Comparison of ENCODE assay signal across 7 cellular contexts in the genomic region with DNA sequence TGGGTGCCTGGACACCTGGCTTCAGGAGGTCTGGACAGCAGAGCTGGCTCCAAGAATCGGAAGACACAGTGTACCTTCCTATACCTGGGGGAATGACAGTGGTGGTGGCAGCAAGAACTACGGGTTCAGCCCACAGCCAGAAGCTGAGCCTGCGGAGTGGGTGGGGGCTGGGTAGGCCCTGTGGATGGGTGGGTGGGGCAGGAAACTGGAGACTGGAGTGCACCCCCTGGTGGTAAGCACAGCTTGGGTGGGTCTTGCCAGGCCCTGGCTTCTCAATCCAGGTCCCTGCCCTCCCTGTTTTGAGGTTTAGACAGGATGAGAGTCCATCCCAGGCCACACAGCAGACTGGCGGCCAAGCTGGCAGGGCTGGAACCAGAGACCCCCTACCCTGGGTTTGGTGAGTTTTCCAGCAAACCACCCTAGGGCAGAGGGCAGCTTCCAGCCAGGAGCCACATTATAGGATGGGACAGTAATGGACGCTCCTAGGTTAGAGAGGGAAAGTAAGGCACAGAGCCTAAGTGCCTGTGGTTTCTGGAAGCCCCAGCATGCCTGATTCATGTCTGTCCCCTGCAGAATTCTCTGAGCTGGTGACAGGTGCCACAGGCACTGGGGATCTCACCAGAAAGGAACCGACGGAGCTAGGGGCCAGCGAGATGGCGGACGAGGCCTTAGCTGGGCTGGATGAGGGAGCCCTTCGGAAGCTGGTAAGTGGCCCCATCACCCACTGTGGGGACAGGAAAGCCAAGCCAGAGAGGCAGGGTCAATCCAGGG. TPM values are rescaled to one million over a fixed set of nuclear protein-coding genes. Genes with fewer than 3 reads are reported as not detected.
A peak's percentile ranks its signal among the peaks of the same experiment; 100 is the strongest.
DNase-seq lines count a peak whose midpoint lies in the region; ATAC-seq and TF ChIP-seq lines count a peak whose summit lies in the region.

No MANE protein-coding gene starts in this region.

- no peak for TF ChIP-seq POLR2A in sigmoid colon (IDR thresholded peaks at IDR 0.05)

- no peaks in the 10 kb centered on the region for H3K27me3 ChIP-seq in sigmoid colon

- no peaks in the 10 kb centered on the region for H3K9me3 ChIP-seq in sigmoid colon

- TF ChIP-seq EP300 in sigmoid colon (IDR thresholded peaks at IDR 0.05) = no peak

- ATAC-seq in Right ventricle myocardium superior (ENCODE audit: poor library complexity) (no peak), HG03520 (IDR thresholded peaks at IDR 0.05; ENCODE audit: unreplicated experiment) (no peak), GM21723 (IDR thresholded peaks at IDR 0.05; ENCODE audit: unreplicated experiment) (no peak)

- H3K4me3 ChIP-seq in sigmoid colon = peak overlapping the region; percentile 67 to 82 (median 80)

- H3K4me1 ChIP-seq in sigmoid colon = peaks cover 0 to 66% (median 63%) of the 10 kb centered on the region in 4 donors

- peak overlapping the region; percentile 96 to 100 (median 99) for H3K27ac ChIP-seq in sigmoid colon

- WGBS in sigmoid colon, 2 donors = 38 to 62% methylated on average over 11 of the region's 11 CpGs

- DNase-seq in NCI-H82 (lab: John Stamatoyannopoulos, UW) = peak; percentile 77
- DNase-seq in activated effector memory CD4-positive, alpha-beta T cell treated with anti-CD3 and anti-CD28 coated beads, Interleukin-2, amount 50 U/mL, for 16 hours = peak; percentile 79
- DNase-seq in Right ventricle myocardium superior = peak; percentile 81
- DNase-seq in sigmoid colon = peak; percentile 94

- intact Hi-C loops in Right ventricle myocardium superior (cut with DNase I) (loop anchor here (2.0 to 5.0 kb wide), 3 partner anchors 35 to 135 kb away; partner anchors contain the start of genes MORC2 and TUG1), sigmoid colon (cut with DNase I) (loop anchor here (1.0 kb wide), 3 partner anchors 27 to 135 kb away; no protein-coding TSS in a partner anchor)

- peaks cover 1 to 5% (median 3%) of the 10 kb centered on the region in 4 donors for H3K36me3 ChIP-seq in sigmoid colon

- TF ChIP-seq CTCF in GM12874 (IDR thresholded peaks at IDR 0.05; ENCODE audit: insufficient read depth, low read depth, low read length) = peak; percentile 48
- peak; percentile 67 to 80 (median 69) for TF ChIP-seq CTCF in sigmoid colon (IDR thresholded peaks at IDR 0.05)

RNA-seq across cellular contexts. Expression of gene SMTN, which starts 1.7 kb away (rescaled TPM):
- total RNA-seq in Right ventricle myocardium superior = 256 TPM
- 1,000 to 10,000 TPM in 3 of 4 donors, 100 to 1,000 TPM in 1; 987 to 1,789 (median 1,228) TPM for total RNA-seq in sigmoid colon
- 100 to 1,000 TPM in 1 of 3 donors, 10 to 100 TPM in 2; 23.8 to 103 (median 29.4) TPM for polyA plus RNA-seq in sigmoid colon

RNA-seq across cellular contexts. Expression of gene SELENOM, which starts 24.6 kb away (rescaled TPM):
- total RNA-seq in Right ventricle myocardium superior (43.4 TPM), sigmoid colon (1,000 to 10,000 TPM in 3 of 4 donors, 100 to 1,000 TPM in 1; 868 to 1,938 (median 1,638) TPM)
- 100 to 1,000 TPM in 2 of 3 donors, 10 to 100 TPM in 1; 40.9 to 192 (median 169) TPM for polyA plus RNA-seq in sigmoid colon

RNA-seq across cellular contexts. Expression of gene INPP5J, which starts 40.0 kb away (rescaled TPM):
- total RNA-seq in Right ventricle myocardium superior = 15.4 TPM
- total RNA-seq in sigmoid colon = 1 to 10 TPM; 1.1 to 2.2 (median 1.8) TPM
- polyA plus RNA-seq in sigmoid colon = 10 to 100 TPM; 11.4 to 15.3 (median 12.5) TPM

RNA-seq across cellular contexts. Expression of gene PLA2G3, which starts 57.5 kb away (rescaled TPM):
- total RNA-seq in Right ventricle myocardium superior (not detected), sigmoid colon (not detected)
- polyA plus RNA-seq in sigmoid colon = 1 to 10 TPM in 1 of 3 donors, not detected in 2; 5.2 TPM

Comparison
In these comparisons a context has a peak if more than half of its experiments do, and no peak if none do; other contexts are left out.
1. RNA of gene SELENOM, which starts 24.6 kb away (total RNA-seq): 868 to 1,938 TPM in sigmoid colon; 43.4 TPM in Right ventricle myocardium superior (single experiment); every median in the first group is over 10 times any median in the second.
2. Peak in every context shown above with its lines, with median percentiles within 50 percentile points of each other: DNase-seq.